In the genomic region with DNA sequence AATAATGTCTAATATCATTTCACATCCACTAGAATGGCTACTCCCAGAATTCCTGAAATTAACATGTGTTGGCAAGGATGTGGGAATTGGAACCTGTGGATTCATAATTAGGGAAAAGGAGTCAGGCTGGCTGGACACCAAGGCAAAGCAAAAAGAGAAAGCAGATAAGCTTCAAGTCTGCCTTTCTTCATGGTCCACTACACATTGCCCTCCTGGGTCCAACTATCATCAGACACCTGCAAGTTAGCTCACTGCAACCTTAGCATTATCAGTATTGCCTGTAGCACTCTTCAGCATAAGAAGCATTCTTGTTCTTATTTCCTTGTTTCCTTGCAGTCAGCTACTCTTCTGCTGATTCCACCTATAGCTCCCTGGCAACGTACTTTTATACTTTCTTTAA, we compare ENCODE assay signal across 1 cellular context.
TF ChIP-seq lines count a peak whose summit lies in the region.

No MANE protein-coding gene starts in this region.

TF ChIP-seq in SK-N-SH, 30 proteins besides CTCF, POLR2A, EP300 and RAD21 (continued from another document):
- TF ChIP-seq RFX5 (IDR thresholded peaks at IDR 0.05; ENCODE audit: low read length) (no peak), ELF1 (IDR thresholded peaks at IDR 0.05) (no peak), RXRA (IDR thresholded peaks at IDR 0.05; ENCODE audit: borderline replicate concordance, low read depth) (no peak), POLR2AphosphoS5 (IDR thresholded peaks at IDR 0.05; ENCODE audit: low read depth, low read length) (no peak), FOXM1 (IDR thresholded peaks at IDR 0.05; ENCODE audit: low read depth) (no peak), SIN3A (IDR thresholded peaks at IDR 0.05; ENCODE audit: borderline replicate concordance, low read depth, low read length) (no peak), NRF1 (IDR thresholded peaks at IDR 0.05; ENCODE audit: low read depth, low read length) (no peak), YY1 (IDR thresholded peaks at IDR 0.05; ENCODE audit: low read depth) (no peak), GATA2 (CRISPR knock-in tag; IDR thresholded peaks at IDR 0.05) (no peak), JUND (IDR thresholded peaks at IDR 0.05) (no peak)
